Comparison of ENCODE assay signal across 30 cellular contexts in the genomic region with DNA sequence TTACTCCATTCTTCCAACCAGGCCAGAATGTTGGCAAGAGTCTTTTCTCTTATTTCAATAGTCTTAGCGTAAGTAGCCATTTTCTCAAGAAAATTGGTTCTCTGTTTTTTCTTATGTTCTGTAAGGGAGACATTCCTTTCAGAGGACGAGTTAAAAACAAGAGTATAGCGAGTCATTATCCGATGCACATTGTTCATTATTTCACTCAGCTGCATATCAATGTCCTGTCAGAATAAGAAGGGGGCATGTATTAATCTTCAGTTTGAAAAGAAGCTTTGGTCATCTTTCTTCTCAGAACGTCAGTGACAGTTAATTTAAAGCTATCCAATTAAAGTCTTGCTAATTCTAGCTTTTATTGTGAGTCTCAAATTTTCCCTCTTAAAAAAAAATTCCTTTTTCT.
"Had no signal": no experiment of that assay in that cellular context is flagged by ENCODE, and none has a peak within 500 bp of the region (broad histone marks: within the 10 kb centered on the region; RNA-seq: fewer than 3 reads in every experiment).

No MANE protein-coding gene starts in this region.

- H3K9me3 ChIP-seq: adrenal gland, body of pancreas, breast epithelium had no signal

- H3K36me3 ChIP-seq: adrenal gland, brain microvascular endothelial cell, breast epithelium had no signal

- ATAC-seq: activated CD8-positive, alpha-beta T cell treated with anti-CD3 and anti-CD28 coated beads for 36 hours; activated naive CD4-positive, alpha-beta T cell treated with anti-CD3 and anti-CD28 coated beads, Interleukin-2, amount 50 U/mL, for 72 hours; activated T-cell treated with anti-CD3 and anti-CD28 coated beads, Interleukin-2, amount 50 U/mL, for 4 hours; activated T-cell treated with anti-CD3 and anti-CD28 coated beads, Interleukin-2, amount 50 U/mL, for 72 hours; activated T-helper 17 cell treated with anti-CD3 and anti-CD28 coated beads, Interleukin-2, amount 50 U/mL, for 72 hours; body of pancreas had no signal

- H3K27me3 ChIP-seq: adrenal gland, body of pancreas, brain microvascular endothelial cell, breast epithelium had no signal

- H3K4me3 ChIP-seq: adrenal gland, body of pancreas, breast epithelium had no signal

- H3K4me1 ChIP-seq: body of pancreas, breast epithelium had no signal

- DNase-seq: activated B cell treated with CpG ODN at 0.5 μM for 24 hours; activated CD4-positive, alpha-beta memory T cell treated with anti-CD3 and anti-CD28 coated beads for 36 hours; activated CD4-positive, alpha-beta T cell treated with anti-CD3 and anti-CD28 coated beads for 4 hours; activated CD4-positive, alpha-beta T cell treated with anti-CD3 and anti-CD28 coated beads, Interleukin-2, amount 10 ng/mL, durations not matched to agents 24 days and 14 days; activated CD4-positive, alpha-beta T cell treated with anti-CD3 and anti-CD28 coated beads, Interleukin-2, amount 50 U/mL, for 1 hour; activated CD4-positive, alpha-beta T cell treated with anti-CD3 and anti-CD28 coated beads, Interleukin-2, amount 50 U/mL, for 4 hours; activated CD4-positive, CD25-positive, alpha-beta regulatory T cell treated with anti-CD3 and anti-CD28 coated beads, Interleukin-2, amount 50 U/mL, for 72 hours; activated CD8-positive, alpha-beta memory T cell treated with anti-CD3 and anti-CD28 coated beads, Interleukin-2, amount 50 U/mL, for 4 hours; activated CD8-positive, alpha-beta T cell treated with anti-CD3 and anti-CD28 coated beads for 36 hours; activated effector memory CD4-positive, alpha-beta T cell treated with anti-CD3 and anti-CD28 coated beads, Interleukin-2, amount 50 U/mL, for 16 hours; activated gamma-delta T cell treated with Interleukin-2 at 50 U/mL for 16 hours; activated naive CD4-positive, alpha-beta T cell; activated naive CD4-positive, alpha-beta T cell treated with anti-CD3 and anti-CD28 coated beads for 36 hours; activated naive CD4-positive, alpha-beta T cell treated with anti-CD3 and anti-CD28 coated beads, Interleukin-2, amount 50 U/mL, for 16 hours; activated naive CD8-positive, alpha-beta T cell treated with anti-CD3 and anti-CD28 coated beads for 36 hours; activated T-cell treated with anti-CD3 and anti-CD28 coated beads for 4 hours; activated T-cell treated with anti-CD3 and anti-CD28 coated beads, Interleukin-2, amount 50 U/mL, for 1 hour; activated T-cell treated with anti-CD3 and anti-CD28 coated beads, Interleukin-2, amount 50 U/mL, for 4 hours; activated T-cell treated with anti-CD3 and anti-CD28 coated beads, Interleukin-2, amount 50 U/mL, for 72 hours; adrenal gland; amniotic stem cell; aorta; body of pancreas; brain microvascular endothelial cell; central memory CD4-positive, alpha-beta T cell; T-helper 2 cell; T-helper 9 cell had no signal
